8 cellular contexts compared by ENCODE assay signal in genomic region chr3:154122096-154122911, GRCh38. TPM values are rescaled to one million over a fixed set of nuclear protein-coding genes. Genes with fewer than 3 reads are reported as not detected.
DNase-seq lines count a peak whose midpoint lies in the region; ATAC-seq and TF ChIP-seq lines count a peak whose summit lies in the region.

No MANE protein-coding gene starts in this region.

- H3K9me3 Mint-ChIP-seq in activated CD8-positive, alpha-beta T cell treated with anti-CD3 and anti-CD28 coated beads for 36 hours = no peaks in the 10 kb centered on the region
- no peaks in the 10 kb centered on the region for H3K9me3 Mint-ChIP-seq in progenitor cell of endocrine pancreas (ENCODE audit: low read depth)

- POLR2A ChIA-PET in BJ (lab: Charles Lee) = no interaction called here
- POLR2A ChIA-PET in HCT116 (lab: Charles Lee) = no interaction called here
- POLR2A ChIA-PET in activated CD8-positive, alpha-beta T cell treated with anti-CD3 and anti-CD28 coated beads for 36 hours (lab: Charles Lee) = interaction anchor here (0.6 kb wide), 1 partner anchor 236 kb away, joined by 3 read pairs; no protein-coding TSS in a partner anchor

- H3K27me3 Mint-ChIP-seq in activated CD8-positive, alpha-beta T cell treated with anti-CD3 and anti-CD28 coated beads for 36 hours = peaks cover 58% of the 10 kb centered on the region
- peaks cover 26% of the 10 kb centered on the region for H3K27me3 Mint-ChIP-seq in progenitor cell of endocrine pancreas

- H3K4me2 ChIP-seq in HCT116 (ENCODE audit: low read length) = peak overlapping the region; percentile 86

- H3K4me1 ChIP-seq in HCT116 (ENCODE audit: control insufficient read depth in 1 of 2, insufficient read depth in 2 of 2, low read length in 2 of 2) = peaks cover 0 to 13% of the 10 kb centered on the region in 2 experiments; a peak in 2 of 4 replicates
- H3K4me1 ChIP-seq in heart left ventricle = peaks cover 0 to 25% (median 5%) of the 10 kb centered on the region in 12 donors

- WGBS in heart left ventricle, 4 donors = 1 to 2% (median 1%) methylated on average over 41 to 60 of the region's 60 CpGs

- peak overlapping the region; percentile 70 for H3K4me3 Mint-ChIP-seq in activated CD8-positive, alpha-beta T cell treated with anti-CD3 and anti-CD28 coated beads for 36 hours
- H3K4me3 Mint-ChIP-seq in progenitor cell of endocrine pancreas (ENCODE audit: low read depth) = peak overlapping the region; percentile 90

- peaks cover 20% of the 10 kb centered on the region for H3K4me1 Mint-ChIP-seq in activated CD8-positive, alpha-beta T cell treated with anti-CD3 and anti-CD28 coated beads for 36 hours (ENCODE audit: low read depth)
- H3K4me1 Mint-ChIP-seq in progenitor cell of endocrine pancreas (ENCODE audit: low read depth) = peaks cover 31% of the 10 kb centered on the region

- no peak for TF ChIP-seq RAD21 in HCT116 (IDR thresholded peaks at IDR 0.05; ENCODE audit: low read depth)

- TF ChIP-seq CTCF in BJ (IDR thresholded peaks at IDR 0.05; ENCODE audit: insufficient read depth, low read depth, low read length) = no peak
- no peak for TF ChIP-seq CTCF in HCT116 (IDR thresholded peaks at IDR 0.05 in 2 of 3, conservative IDR thresholded peaks at IDR 0.05 in 1 of 3; ENCODE audit: borderline replicate concordance in 1 of 3, insufficient read depth in 1 of 3, low read depth in 2 of 3, low read length in 2 of 3)
- TF ChIP-seq CTCF in activated CD8-positive, alpha-beta T cell treated with anti-CD3 and anti-CD28 coated beads for 36 hours (IDR thresholded peaks at IDR 0.05) = no peak
- no peak for TF ChIP-seq CTCF in heart left ventricle (IDR thresholded peaks at IDR 0.05)
- TF ChIP-seq CTCF in progenitor cell of endocrine pancreas (IDR thresholded peaks at IDR 0.05; ENCODE audit: unreplicated experiment) = peak; percentile 26

- no peaks in the 10 kb centered on the region for H3K36me3 Mint-ChIP-seq in activated CD8-positive, alpha-beta T cell treated with anti-CD3 and anti-CD28 coated beads for 36 hours (ENCODE audit: low read depth)
- H3K36me3 Mint-ChIP-seq in progenitor cell of endocrine pancreas (ENCODE audit: insufficient read depth) = no peaks in the 10 kb centered on the region

- no peaks in the 10 kb centered on the region; the same call in 1 of the 2 replicates for H3K79me2 ChIP-seq in HCT116 (ENCODE audit: insufficient read depth, low read length)

- peak overlapping the region; percentile 70 for H3K4me3 ChIP-seq in BJ (ENCODE audit: low read depth, low read length)
- peak overlapping the region; percentile 66 to 88 for H3K4me3 ChIP-seq in HCT116 (replicated peaks in 1 of 2; ENCODE audit: low read depth in 1 of 2, low read length in 2 of 2)
- peak overlapping the region; percentile 52 to 90 (median 76) for H3K4me3 ChIP-seq in heart left ventricle

- H3K27me3 ChIP-seq in BJ (ENCODE audit: control insufficient read depth, insufficient read depth, low read length) (peaks cover 5% of the 10 kb centered on the region; the same call in 1 of the 2 replicates), HCT116 (ENCODE audit: insufficient read depth, low read length) (no peaks in the 10 kb centered on the region), heart left ventricle (peaks cover 0 to 36% (median 6%) of the 10 kb centered on the region in 9 donors)

- DNase-seq in BJ (ENCODE audit: low read depth) (no peak), HCT116 (ENCODE audit: low read depth, low spot score) (no peak), heart left ventricle (peak in 3 of 5 donors; percentile 14 to 65 (median 17)), progenitor cell of endocrine pancreas (ENCODE audit: low spot score, unreplicated experiment) (peak; percentile 16), HCEC 1CT (no peak), mucosa of gallbladder (ENCODE audit: low spot score) (no peak)
- DNase-seq in activated CD8-positive, alpha-beta T cell treated with anti-CD3 and anti-CD28 coated beads for 36 hours = peak; percentile 3

- H2AFZ ChIP-seq in HCT116 (ENCODE audit: low read depth, low read length, poor library complexity, severe bottlenecking) = no peak overlapping the region

- TF ChIP-seq POLR2A in HCT116 (IDR thresholded peaks at IDR 0.05; ENCODE audit: borderline replicate concordance, extremely low read depth, insufficient read depth, insufficient read length) = no peak
- TF ChIP-seq POLR2A in heart left ventricle (IDR thresholded peaks at IDR 0.05) = no peak

- RAD21 ChIA-PET in HCT116 (lab: Charles Lee; ENCODE audit: low non-redundant PET in 1 of 2, low total read pairs in 2 of 2, uncharacterized antibody in 2 of 2, unreplicated experiment in 2 of 2) = no interaction called here

- peak overlapping the region; percentile 79 for H3K9ac ChIP-seq in HCT116 (ENCODE audit: low read length)

- intact Hi-C loops in HCT116 (cut with micrococcal nuclease) (no loop called here), heart left ventricle (cut with DNase I) (loop anchor here in 7 of 10 donors (5.0 to 10.0 kb wide), 3 partner anchors 112 to 132 kb away; no protein-coding TSS in a partner anchor)
- intact Hi-C loops in activated CD8-positive, alpha-beta T cell treated with anti-CD3 and anti-CD28 coated beads for 36 hours (cut with micrococcal nuclease) = no loop called here

- ATAC-seq in HCT116 (no peak), heart left ventricle (peak in 3 of 4 donors; percentile 13 to 46 (median 16)), HG02763 (IDR thresholded peaks at IDR 0.05; ENCODE audit: unreplicated experiment) (no peak)
- peak; percentile 18 for ATAC-seq in activated CD8-positive, alpha-beta T cell treated with anti-CD3 and anti-CD28 coated beads for 36 hours

- BruUV-seq in HCT116 (replicated peaks; lab: Mats Ljungman, UMichigan) = TSS peak; percentile 37

- no peaks in the 10 kb centered on the region for H3K9me3 ChIP-seq in HCT116 (ENCODE audit: control insufficient read depth in 1 of 2, insufficient read depth in 1 of 2, low read depth in 1 of 2, low read length in 2 of 2)
- H3K9me3 ChIP-seq in heart left ventricle = no peaks in the 10 kb centered on the region

- H4K20me1 ChIP-seq in HCT116 (ENCODE audit: insufficient read depth) = no peaks in the 10 kb centered on the region

- no peak overlapping the region for H3K27ac Mint-ChIP-seq in activated CD8-positive, alpha-beta T cell treated with anti-CD3 and anti-CD28 coated beads for 36 hours
- peak overlapping the region; percentile 92 for H3K27ac Mint-ChIP-seq in progenitor cell of endocrine pancreas

- CTCF ChIA-PET in BJ (lab: Yijun Ruan, JAX) = interaction anchor here (0.6 kb wide), 1 partner anchor 186 kb away, joined by 3 read pairs; no protein-coding TSS in a partner anchor
- CTCF ChIA-PET in HCT116 (lab: Charles Lee) = no interaction called here
- CTCF ChIA-PET in activated CD8-positive, alpha-beta T cell treated with anti-CD3 and anti-CD28 coated beads for 36 hours (lab: Charles Lee) = no interaction called here

- peak overlapping the region; percentile 45; the same call in 1 of the 2 replicates for H3K27ac ChIP-seq in HCT116 (ENCODE audit: low read depth, low read length)
- H3K27ac ChIP-seq in heart left ventricle = peak overlapping the region in 8 of 12 donors; percentile 9 to 86 (median 52)

- no peaks in the 10 kb centered on the region for H3K36me3 ChIP-seq in BJ (ENCODE audit: control insufficient read depth, insufficient read depth, low read length)
- no peaks in the 10 kb centered on the region for H3K36me3 ChIP-seq in HCT116 (ENCODE audit: control insufficient read depth in 1 of 2, insufficient read depth in 2 of 2, low read length in 2 of 2)
- peaks cover 0 to 2% (median 0%) of the 10 kb centered on the region in 9 donors for H3K36me3 ChIP-seq in heart left ventricle

- H3K9me2 ChIP-seq in HCT116 (ENCODE audit: insufficient read depth) = no peaks in the 10 kb centered on the region

TF ChIP-seq in HCT116, 20 proteins besides CTCF, POLR2A, EP300 and RAD21 (continues in another document):
- TF ChIP-seq EGR1 (IDR thresholded peaks at IDR 0.05; ENCODE audit: low read depth) (no peak), EZH2phosphoT487 (IDR thresholded peaks at IDR 0.05; ENCODE audit: borderline replicate concordance) (no peak), ZFX (IDR thresholded peaks at IDR 0.05) (no peak), CEBPB (IDR thresholded peaks at IDR 0.05; ENCODE audit: low read depth) (no peak), EZH2 (IDR thresholded peaks at IDR 0.05) (no peak)
- TF ChIP-seq, protein P1, sequence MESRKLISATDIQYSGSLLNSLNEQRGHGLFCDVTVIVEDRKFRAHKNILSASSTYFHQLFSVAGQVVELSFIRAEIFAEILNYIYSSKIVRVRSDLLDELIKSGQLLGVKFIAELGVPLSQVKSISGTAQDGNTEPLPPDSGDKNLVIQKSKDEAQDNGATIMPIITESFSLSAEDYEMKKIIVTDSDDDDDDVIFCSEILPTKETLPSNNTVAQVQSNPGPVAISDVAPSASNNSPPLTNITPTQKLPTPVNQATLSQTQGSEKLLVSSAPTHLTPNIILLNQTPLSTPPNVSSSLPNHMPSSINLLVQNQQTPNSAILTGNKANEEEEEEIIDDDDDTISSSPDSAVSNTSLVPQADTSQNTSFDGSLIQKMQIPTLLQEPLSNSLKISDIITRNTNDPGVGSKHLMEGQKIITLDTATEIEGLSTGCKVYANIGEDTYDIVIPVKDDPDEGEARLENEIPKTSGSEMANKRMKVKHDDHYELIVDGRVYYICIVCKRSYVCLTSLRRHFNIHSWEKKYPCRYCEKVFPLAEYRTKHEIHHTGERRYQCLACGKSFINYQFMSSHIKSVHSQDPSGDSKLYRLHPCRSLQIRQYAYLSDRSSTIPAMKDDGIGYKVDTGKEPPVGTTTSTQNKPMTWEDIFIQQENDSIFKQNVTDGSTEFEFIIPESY (IDR thresholded peaks at IDR 0.05; ENCODE audit: extremely low read depth, insufficient replicate concordance, low read length) = no peak

RNA-seq across cellular contexts. Expression of gene ARHGEF26, which starts 1.1 kb away (rescaled TPM):
- 0.05 and 0.10 TPM in 2 replicates for polyA plus RNA-seq in BJ (2011; rRNA removed)
- polyA minus RNA-seq in BJ (2011; rRNA and poly(A)+ RNA removed) = 0.14 and 0.26 TPM in 2 replicates
- total RNA-seq in HCT116 (2021; ENCODE audit: unreplicated experiment) = 7.2 TPM
- 1.9 and 2.7 TPM in 2 replicates for polyA plus RNA-seq in HCT116 (2012)
- total RNA-seq in activated CD8-positive, alpha-beta T cell treated with anti-CD3 and anti-CD28 coated beads for 36 hours = not detected
- 1 to 10 TPM in 7 of 9 donors, under 1 TPM in 2; 0.68 to 2.3 (median 1.3) TPM for total RNA-seq in heart left ventricle
- 1 to 10 TPM in 1 of 2 donors, under 1 TPM in 1; 0.69 to 2.2 TPM for polyA plus RNA-seq in heart left ventricle
- 10.0 and 10.8 TPM in 2 replicates for total RNA-seq in progenitor cell of endocrine pancreas
- 56.7 TPM for total RNA-seq in mucosa of gallbladder

Comparison
In these comparisons a context has a peak if more than half of its experiments do, and no peak if none do; other contexts are left out.
1. DNase-seq: peak in activated CD8-positive, alpha-beta T cell treated with anti-CD3 and anti-CD28 coated beads for 36 hours (single experiment), heart left ventricle (3 of 5) and progenitor cell of endocrine pancreas (single experiment); none in BJ (single experiment), HCT116 (single experiment), HCEC 1CT (single experiment) and mucosa of gallbladder (single experiment).
2. ATAC-seq: peak in activated CD8-positive, alpha-beta T cell treated with anti-CD3 and anti-CD28 coated beads for 36 hours (single experiment) and heart left ventricle (3 of 4); none in HCT116 (single experiment) and HG02763 (single experiment).
3. intact Hi-C loops: an anchor here in heart left ventricle (5.0 to 10.0 kb wide); none called in HCT116 and activated CD8-positive, alpha-beta T cell treated with anti-CD3 and anti-CD28 coated beads for 36 hours.
4. Peak in every context shown above with its lines, with median percentiles within 50 percentile points of each other: H3K4me3 ChIP-seq.